ENCODE assay signal across 1 cellular context in genomic region chr1:234605983-234606730, GRCh38.
TF ChIP-seq lines count a peak whose summit lies in the region.

No MANE protein-coding gene starts in this region.

TF ChIP-seq in K562, 482 proteins besides CTCF, POLR2A, EP300 and RAD21 (continued from another document and continues in another):
- TF ChIP-seq CUX1 (CRISPR knock-in tag; IDR thresholded peaks at IDR 0.05) (peak; percentile 65; the same call in 1 of the 2 replicates), AFF4 (CRISPR knock-in tag; IDR thresholded peaks at IDR 0.05) (no peak), NKRF (IDR thresholded peaks at IDR 0.05; ENCODE audit: borderline replicate concordance) (peak; percentile 67), GATA2 (CRISPR knock-in tag; IDR thresholded peaks at IDR 0.05) (peak; percentile 44; the same call in 1 of the 2 replicates), NR2C1 (IDR thresholded peaks at IDR 0.05) (no peak), NR2C1 (tag; IDR thresholded peaks at IDR 0.05) (peak; percentile 8; the same call in 1 of the 2 replicates), ZMIZ1 (IDR thresholded peaks at IDR 0.05; ENCODE audit: low read depth in 2 of 2, low read length in 2 of 2) (0 out of 4 replicates have a peak, but pooled peaks of 1 of the 2 experiments have one; percentile 21), NCOA2 (IDR thresholded peaks at IDR 0.05; ENCODE audit: partially characterized antibody in 2 of 2) (no peak), ZNF384 (IDR thresholded peaks at IDR 0.05; ENCODE audit: low read depth, low read length) (peak; percentile 63; the same call in 1 of the 2 replicates), BACH1 (tag; IDR thresholded peaks at IDR 0.05) (no peak; the same call in 1 of the 2 replicates), KLF6 (CRISPR knock-in tag; IDR thresholded peaks at IDR 0.05; ENCODE audit: borderline replicate concordance) (peak; percentile 45; the same call in 1 of the 2 replicates), RAD51 (IDR thresholded peaks at IDR 0.05; ENCODE audit: borderline replicate concordance, low read depth) (peak; percentile 83), MCM3 (IDR thresholded peaks at IDR 0.05) (no peak), THRA (IDR thresholded peaks at IDR 0.05) (no peak), MYNN (IDR thresholded peaks at IDR 0.05) (peak; percentile 82), MYNN (CRISPR knock-in tag; IDR thresholded peaks at IDR 0.05) (no peak), ZNF668 (CRISPR knock-in tag; IDR thresholded peaks at IDR 0.05) (0 out of 2 replicates have a peak, but pooled peaks have one; percentile 4), ESRRA (IDR thresholded peaks at IDR 0.05; ENCODE audit: borderline replicate concordance, low read depth) (0 out of 2 replicates have a peak, but pooled peaks have one; percentile 6), SETDB1 (IDR thresholded peaks at IDR 0.05; ENCODE audit: low read length) (no peak), GATAD2B (IDR thresholded peaks at IDR 0.05; ENCODE audit: borderline replicate concordance) (peak; percentile 34; the same call in 1 of the 2 replicates), TAF7 (tag; IDR thresholded peaks at IDR 0.05) (no peak), ZNF407 (IDR thresholded peaks at IDR 0.05; ENCODE audit: low read depth) (no peak), ZNF354B (CRISPR knock-in tag; IDR thresholded peaks at IDR 0.05) (no peak), ZSCAN32 (CRISPR knock-in tag; IDR thresholded peaks at IDR 0.05) (peak; percentile 51; the same call in 1 of the 2 replicates), ZNF143 (CRISPR knock-in tag; IDR thresholded peaks at IDR 0.05) (no peak), ZNF146 (CRISPR knock-in tag; IDR thresholded peaks at IDR 0.05; ENCODE audit: unreplicated experiment) (no peak), LEF1 (IDR thresholded peaks at IDR 0.05) (peak; percentile 44; the same call in 1 of the 2 replicates), JUNB (CRISPR knock-in tag; conservative IDR thresholded peaks at IDR 0.05) (no peak), EHMT2 (IDR thresholded peaks at IDR 0.05) (0 out of 2 replicates have a peak, but pooled peaks have one; percentile 45)
